In the genomic region with DNA sequence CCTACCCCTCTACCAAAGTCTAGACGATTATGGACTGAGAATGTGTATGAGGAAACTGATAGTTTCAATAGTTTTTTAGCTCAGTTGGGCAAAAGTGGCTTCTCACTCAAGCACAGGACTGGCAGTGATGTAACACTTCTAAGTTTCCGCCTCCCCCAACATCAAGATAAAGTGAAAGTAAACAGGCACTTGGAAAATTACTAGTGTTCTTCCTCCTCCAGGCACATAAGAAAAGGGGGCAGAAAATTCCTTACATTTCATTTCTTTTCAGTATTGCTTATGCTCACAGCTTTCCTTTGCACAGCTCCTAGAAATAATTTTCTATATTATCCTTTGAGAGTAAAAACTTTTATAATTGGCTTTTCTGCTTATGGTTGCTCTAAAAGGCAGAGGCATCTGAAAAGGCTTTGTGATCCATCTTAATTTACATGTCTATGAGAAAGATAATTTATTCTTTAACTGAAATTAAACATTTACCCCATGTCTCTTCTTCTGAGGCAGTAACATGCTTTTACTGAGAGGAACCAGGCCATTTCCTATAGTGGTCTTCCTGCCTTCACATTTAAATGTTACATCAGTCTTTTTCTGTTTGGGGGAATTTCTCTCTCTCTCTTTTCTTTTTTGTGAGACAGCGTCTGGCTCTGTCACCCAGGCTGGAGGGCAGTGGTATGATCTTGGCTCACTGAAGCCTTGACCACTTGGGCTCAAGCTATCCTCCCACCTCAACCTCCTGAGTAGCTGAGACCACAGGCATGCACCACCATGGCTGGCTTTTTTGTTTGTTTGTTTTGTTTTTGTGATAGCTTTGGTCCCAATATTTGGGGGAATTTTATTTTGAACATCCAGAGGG, we compare ENCODE assay signal across 8 cellular contexts.
DNase-seq lines count a peak whose midpoint lies in the region; ATAC-seq, FAIRE-seq and TF ChIP-seq lines count a peak whose summit lies in the region.

No MANE protein-coding gene starts in this region.

- no peak for TF ChIP-seq CTCF in astrocyte (IDR thresholded peaks at IDR 0.05; ENCODE audit: insufficient read depth, low read depth, low read length)
- no peak for TF ChIP-seq CTCF in hepatocyte (IDR thresholded peaks at IDR 0.05; ENCODE audit: poor library complexity)

- H3K79me2 ChIP-seq in astrocyte (ENCODE audit: insufficient read depth, low read length), result no peaks in the 10 kb centered on the region
- no peaks in the 10 kb centered on the region for H3K79me2 ChIP-seq in hepatocyte

- DNase-seq in DMS 273 (lab: John Stamatoyannopoulos, UW; ENCODE audit: unreplicated experiment) (peak; percentile 81), RPMI7951 (ENCODE audit: low read depth) (peak; percentile 87), astrocyte (ENCODE audit: low read depth) (peak; percentile 78), hepatocyte (ENCODE audit: low spot score) (peak; percentile 83), NCI-H2171 treated with DMSO at 0.1 percent for 48 hours (lab: John Stamatoyannopoulos, UW) (no peak)

- H3K27me3 ChIP-seq in astrocyte (ENCODE audit: insufficient read depth, low read length), result no peaks in the 10 kb centered on the region
- no peaks in the 10 kb centered on the region for H3K27me3 ChIP-seq in hepatocyte
- H3K27me3 ChIP-seq in skeletal muscle satellite cell (ENCODE audit: control insufficient read depth, insufficient read depth, low read length), result no peaks in the 10 kb centered on the region

- H3K4me1 ChIP-seq in astrocyte (ENCODE audit: insufficient read depth, low read length) (peaks cover 22% of the 10 kb centered on the region), hepatocyte (ENCODE audit: insufficient read depth) (peaks cover 22% of the 10 kb centered on the region), skeletal muscle satellite cell (ENCODE audit: control insufficient read depth, insufficient read depth, low read length) (peaks cover 27% of the 10 kb centered on the region)

- no peaks in the 10 kb centered on the region for H3K36me3 Mint-ChIP-seq in astrocyte (ENCODE audit: low read depth, unreplicated experiment)

- H3K4me2 ChIP-seq in astrocyte (ENCODE audit: low read length) (peak overlapping the region; percentile 83), hepatocyte (peak overlapping the region; percentile 65), skeletal muscle satellite cell (ENCODE audit: low read length) (peak overlapping the region; percentile 83)

- peaks cover 19% of the 10 kb centered on the region for H3K4me1 Mint-ChIP-seq in astrocyte (ENCODE audit: low read depth, unreplicated experiment)

- H3K9me2 ChIP-seq in hepatocyte (replicated peaks; ENCODE audit: insufficient read depth), result no peaks in the 10 kb centered on the region

- no peaks in the 10 kb centered on the region for H3K9me3 ChIP-seq in astrocyte (ENCODE audit: insufficient read depth, low read depth, low read length)
- no peaks in the 10 kb centered on the region for H3K9me3 ChIP-seq in hepatocyte (ENCODE audit: low read depth)
- H3K9me3 ChIP-seq in skeletal muscle satellite cell (replicated peaks; ENCODE audit: low read length), result no peaks in the 10 kb centered on the region

- peak overlapping the region; percentile 98 for H3K27ac Mint-ChIP-seq in astrocyte (ENCODE audit: unreplicated experiment)

- peaks cover 4% of the 10 kb centered on the region for H3K9me3 Mint-ChIP-seq in astrocyte (ENCODE audit: unreplicated experiment)

- H3K4me3 Mint-ChIP-seq in astrocyte (ENCODE audit: unreplicated experiment), result peak overlapping the region; percentile 78

- H3K27ac ChIP-seq in astrocyte (ENCODE audit: low read depth, low read length), result peak overlapping the region; percentile 83
- peak overlapping the region; percentile 88 for H3K27ac ChIP-seq in hepatocyte

- no peaks in the 10 kb centered on the region for H4K20me1 ChIP-seq in astrocyte (ENCODE audit: insufficient read depth, low read length)
- no peaks in the 10 kb centered on the region for H4K20me1 ChIP-seq in hepatocyte (ENCODE audit: insufficient read depth, poor library complexity, severe bottlenecking)

- H3K27me3 Mint-ChIP-seq in astrocyte (ENCODE audit: low read depth, unreplicated experiment), result no peaks in the 10 kb centered on the region

- H3K9ac ChIP-seq in astrocyte (ENCODE audit: low read length), result peak overlapping the region; percentile 76
- peak overlapping the region; percentile 85 for H3K9ac ChIP-seq in skeletal muscle satellite cell (ENCODE audit: low read depth, low read length)

- WGBS in hepatocyte (ENCODE audit: low lambda C conversion rate, missing lambda C conversion rate), result 7% methylated on average over 3 of the region's 3 CpGs

- H2AFZ ChIP-seq in astrocyte (ENCODE audit: low read depth, low read length) (peak overlapping the region; percentile 79), hepatocyte (peak overlapping the region; percentile 31)

- H3K36me3 ChIP-seq in astrocyte (ENCODE audit: insufficient read depth, low read length) (no peaks in the 10 kb centered on the region), hepatocyte (replicated peaks; ENCODE audit: insufficient read depth, low read depth) (no peaks in the 10 kb centered on the region), skeletal muscle satellite cell (ENCODE audit: insufficient read depth, low read length) (no peaks in the 10 kb centered on the region)

- FAIRE-seq in astrocyte (lab: Jason Lieb, UNC), result no peak

- H3K4me3 ChIP-seq in astrocyte (ENCODE audit: insufficient read depth, low read depth, low read length), result peak overlapping the region; percentile 46
- H3K4me3 ChIP-seq in hepatocyte, result no peak overlapping the region
- peak overlapping the region; percentile 58 for H3K4me3 ChIP-seq in skeletal muscle satellite cell (ENCODE audit: low read length)

- peak; percentile 73 for ATAC-seq in GM19372 (IDR thresholded peaks at IDR 0.05; ENCODE audit: low read depth, unreplicated experiment)
- peak; percentile 75 for ATAC-seq in HG03439 (IDR thresholded peaks at IDR 0.05; ENCODE audit: unreplicated experiment)
